1 cellular context compared by ENCODE assay signal in genomic region chr1:46812996-46813857, GRCh38.
TF ChIP-seq lines count a peak whose summit lies in the region.

No MANE protein-coding gene starts in this region.

TF ChIP-seq in GM23338, 12 proteins besides CTCF, POLR2A, EP300 and RAD21 (continued from another document):
- TF ChIP-seq REST (IDR thresholded peaks at IDR 0.05; ENCODE audit: unreplicated experiment) (no peak), ETS1 (IDR thresholded peaks at IDR 0.05) (no peak), JUNB (IDR thresholded peaks at IDR 0.05; ENCODE audit: unreplicated experiment) (no peak), EZH2phosphoT487 (IDR thresholded peaks at IDR 0.05; ENCODE audit: unreplicated experiment) (no peak), POLR2AphosphoS5 (IDR thresholded peaks at IDR 0.05; ENCODE audit: low read depth) (no peak), STAT1 (IDR thresholded peaks at IDR 0.05; ENCODE audit: unreplicated experiment) (no peak)
